2 cellular contexts compared by ENCODE assay signal in the genomic region with DNA sequence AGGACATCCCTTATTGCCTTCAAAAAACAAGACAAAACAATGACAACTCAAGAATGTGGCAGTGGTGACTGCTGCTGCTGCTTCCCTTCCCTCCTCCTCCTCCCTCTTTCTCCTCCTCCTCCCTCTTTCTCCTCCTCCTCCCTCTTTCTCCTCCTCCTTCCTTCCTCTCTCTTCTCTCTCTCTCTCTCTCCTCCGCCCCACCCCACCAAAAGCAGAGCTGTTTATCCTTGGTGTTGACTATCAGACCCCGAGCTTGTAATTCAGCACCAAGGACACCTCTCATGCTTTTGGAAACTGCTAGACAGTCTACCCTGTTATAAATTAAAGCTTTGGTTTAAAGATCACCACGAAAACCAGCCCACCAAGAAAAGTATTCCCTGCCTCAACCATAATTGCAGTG.
TF ChIP-seq lines count a peak whose summit lies in the region.

No MANE protein-coding gene starts in this region.

TF ChIP-seq in SK-N-SH, 30 proteins besides CTCF, POLR2A, EP300 and RAD21:
- TF ChIP-seq, protein P1, sequence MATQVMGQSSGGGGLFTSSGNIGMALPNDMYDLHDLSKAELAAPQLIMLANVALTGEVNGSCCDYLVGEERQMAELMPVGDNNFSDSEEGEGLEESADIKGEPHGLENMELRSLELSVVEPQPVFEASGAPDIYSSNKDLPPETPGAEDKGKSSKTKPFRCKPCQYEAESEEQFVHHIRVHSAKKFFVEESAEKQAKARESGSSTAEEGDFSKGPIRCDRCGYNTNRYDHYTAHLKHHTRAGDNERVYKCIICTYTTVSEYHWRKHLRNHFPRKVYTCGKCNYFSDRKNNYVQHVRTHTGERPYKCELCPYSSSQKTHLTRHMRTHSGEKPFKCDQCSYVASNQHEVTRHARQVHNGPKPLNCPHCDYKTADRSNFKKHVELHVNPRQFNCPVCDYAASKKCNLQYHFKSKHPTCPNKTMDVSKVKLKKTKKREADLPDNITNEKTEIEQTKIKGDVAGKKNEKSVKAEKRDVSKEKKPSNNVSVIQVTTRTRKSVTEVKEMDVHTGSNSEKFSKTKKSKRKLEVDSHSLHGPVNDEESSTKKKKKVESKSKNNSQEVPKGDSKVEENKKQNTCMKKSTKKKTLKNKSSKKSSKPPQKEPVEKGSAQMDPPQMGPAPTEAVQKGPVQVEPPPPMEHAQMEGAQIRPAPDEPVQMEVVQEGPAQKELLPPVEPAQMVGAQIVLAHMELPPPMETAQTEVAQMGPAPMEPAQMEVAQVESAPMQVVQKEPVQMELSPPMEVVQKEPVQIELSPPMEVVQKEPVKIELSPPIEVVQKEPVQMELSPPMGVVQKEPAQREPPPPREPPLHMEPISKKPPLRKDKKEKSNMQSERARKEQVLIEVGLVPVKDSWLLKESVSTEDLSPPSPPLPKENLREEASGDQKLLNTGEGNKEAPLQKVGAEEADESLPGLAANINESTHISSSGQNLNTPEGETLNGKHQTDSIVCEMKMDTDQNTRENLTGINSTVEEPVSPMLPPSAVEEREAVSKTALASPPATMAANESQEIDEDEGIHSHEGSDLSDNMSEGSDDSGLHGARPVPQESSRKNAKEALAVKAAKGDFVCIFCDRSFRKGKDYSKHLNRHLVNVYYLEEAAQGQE (IDR thresholded peaks at IDR 0.05; ENCODE audit: low read depth, low read length), result peak; percentile 88
- no peak for TF ChIP-seq TAF1 (IDR thresholded peaks at IDR 0.05; ENCODE audit: borderline replicate concordance, low read depth, low read length)

TF ChIP-seq in SK-N-SH treated with all-trans-retinoic acid at 6 μM for 48 hours, 23 proteins besides CTCF, POLR2A, EP300 and RAD21:
- TF ChIP-seq ESRRG (CRISPR knock-in tag; IDR thresholded peaks at IDR 0.05) (no peak), RARB (CRISPR knock-in tag; IDR thresholded peaks at IDR 0.05) (no peak)
- TF ChIP-seq, protein P2, sequence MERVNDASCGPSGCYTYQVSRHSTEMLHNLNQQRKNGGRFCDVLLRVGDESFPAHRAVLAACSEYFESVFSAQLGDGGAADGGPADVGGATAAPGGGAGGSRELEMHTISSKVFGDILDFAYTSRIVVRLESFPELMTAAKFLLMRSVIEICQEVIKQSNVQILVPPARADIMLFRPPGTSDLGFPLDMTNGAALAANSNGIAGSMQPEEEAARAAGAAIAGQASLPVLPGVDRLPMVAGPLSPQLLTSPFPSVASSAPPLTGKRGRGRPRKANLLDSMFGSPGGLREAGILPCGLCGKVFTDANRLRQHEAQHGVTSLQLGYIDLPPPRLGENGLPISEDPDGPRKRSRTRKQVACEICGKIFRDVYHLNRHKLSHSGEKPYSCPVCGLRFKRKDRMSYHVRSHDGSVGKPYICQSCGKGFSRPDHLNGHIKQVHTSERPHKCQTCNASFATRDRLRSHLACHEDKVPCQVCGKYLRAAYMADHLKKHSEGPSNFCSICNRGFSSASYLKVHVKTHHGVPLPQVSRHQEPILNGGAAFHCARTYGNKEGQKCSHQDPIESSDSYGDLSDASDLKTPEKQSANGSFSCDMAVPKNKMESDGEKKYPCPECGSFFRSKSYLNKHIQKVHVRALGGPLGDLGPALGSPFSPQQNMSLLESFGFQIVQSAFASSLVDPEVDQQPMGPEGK (CRISPR knock-in tag; IDR thresholded peaks at IDR 0.05; ENCODE audit: borderline replicate concordance), result no peak
